ENCODE assay signal across 25 cellular contexts in genomic region chr7:46518713-46519112, GRCh38.
DNase-seq lines count a peak whose midpoint lies in the region; ATAC-seq, FAIRE-seq and TF ChIP-seq lines count a peak whose summit lies in the region.
"Had no signal": no experiment of that assay in that cellular context is flagged by ENCODE, and none has a peak within 500 bp of the region (broad histone marks: within the 10 kb centered on the region; RNA-seq: fewer than 3 reads in every experiment).

No MANE protein-coding gene starts in this region.

- intact Hi-C loops in HepG2 (cut with micrococcal nuclease; ENCODE audit: unreplicated experiment) (no loop called here), right lobe of liver (cut with DNase I) (no loop called here), K562 (cut with micrococcal nuclease) (no loop called here)

- no peaks in the 10 kb centered on the region for H3K27me3 Mint-ChIP-seq in natural killer cell treated with Interleukin-12 subunit alpha and Interleukin-12 subunit beta and Interleukin-15 and Interleukin-18, amount 100 ng/mL, for 72 hours
- H3K27me3 Mint-ChIP-seq: CD4-positive, alpha-beta memory T cell; CD4-positive, CD25-positive, alpha-beta regulatory T cell; CD8-positive, alpha-beta memory T cell had no signal

- H3K9ac ChIP-seq in HepG2 (ENCODE audit: insufficient read depth, low read depth, low read length) (no peak overlapping the region), K562 (ENCODE audit: insufficient read depth in 1 of 2, low read depth in 2 of 2, low read length in 2 of 2) (no peak overlapping the region)
- H3K9ac ChIP-seq: BLaER1 had no signal

- CTCF ChIA-PET in HepG2 (lab: Yijun Ruan, JAX; ENCODE audit: low intra/inter-chr PET ratio, low total read pairs), result no interaction called here
- CTCF ChIA-PET in K562 (lab: Yijun Ruan, JAX; ENCODE audit: low intra/inter-chr PET ratio), result no interaction called here

- WGBS in HepG2 (ENCODE audit: low lambda C conversion rate), result 0% methylated on average over 1 of the region's 1 CpG
- 100% methylated on average over 1 of the region's 1 CpG for WGBS in right lobe of liver (ENCODE audit: insufficient coverage, low coverage, low lambda C conversion rate, missing lambda C conversion rate)
- WGBS in K562 (ENCODE audit: insufficient coverage, low coverage, missing lambda C conversion rate), result 0% methylated on average over 1 of the region's 1 CpG

- in situ Hi-C loops in HepG2 (cut with HindIII; ENCODE audit: extremely low pct_ligation_motif_present, low pct_unique_long_range_greater_than_20kb), result no loop called here
- in situ Hi-C loops in K562 (cut with MboI), result no loop called here

- POLR2A ChIA-PET in HepG2 (lab: Yijun Ruan, JAX) (no interaction called here), K562 (lab: Yijun Ruan, JAX) (no interaction called here)

- no peaks in the 10 kb centered on the region for H3K4me1 ChIP-seq in HepG2 (ENCODE audit: insufficient read depth, low read length)
- no peaks in the 10 kb centered on the region for H3K4me1 ChIP-seq in right lobe of liver
- no peaks in the 10 kb centered on the region for H3K4me1 ChIP-seq in K562 (replicated peaks in 1 of 2; ENCODE audit: control insufficient read depth in 2 of 2, insufficient read depth in 2 of 2, low read length in 2 of 2)
- H3K4me1 ChIP-seq: BE2C, BLaER1 had no signal

- BruUV-seq in HepG2 (replicated peaks; lab: Mats Ljungman, UMichigan), result no TSS peak
- no TSS peak for BruUV-seq in K562 (replicated peaks; lab: Mats Ljungman, UMichigan)

- H3K27ac Mint-ChIP-seq in natural killer cell treated with Interleukin-12 subunit alpha and Interleukin-12 subunit beta and Interleukin-15 and Interleukin-18, amount 100 ng/mL, for 72 hours, result no peak overlapping the region
- H3K27ac Mint-ChIP-seq: CD14-positive monocyte; CD4-positive, alpha-beta memory T cell; CD4-positive, CD25-positive, alpha-beta regulatory T cell; CD8-positive, alpha-beta memory T cell had no signal

- no peak for TF ChIP-seq EP300 in HepG2 (IDR thresholded peaks at IDR 0.05; ENCODE audit: low read depth in 2 of 2, low read length in 2 of 2)
- TF ChIP-seq EP300 in HepG2 (CRISPR knock-in tag; IDR thresholded peaks at IDR 0.05; ENCODE audit: borderline replicate concordance), result no peak
- no peak for TF ChIP-seq EP300 in K562 (IDR thresholded peaks at IDR 0.05; ENCODE audit: low read length)

- H3K9me3 ChIP-seq in HepG2 (ENCODE audit: low read length), result no peaks in the 10 kb centered on the region
- H3K9me3 ChIP-seq in right lobe of liver, result no peaks in the 10 kb centered on the region
- no peaks in the 10 kb centered on the region for H3K9me3 ChIP-seq in K562 (replicated peaks; ENCODE audit: control insufficient read depth, insufficient read depth, low read depth, low read length)
- H3K9me3 ChIP-seq: BE2C had no signal

- no peak overlapping the region for H3K4me2 ChIP-seq in HepG2 (ENCODE audit: low read depth, low read length)
- no peak overlapping the region for H3K4me2 ChIP-seq in K562 (ENCODE audit: insufficient read depth, low read length)
- H3K4me2 ChIP-seq: BLaER1 had no signal

- H3K4me1 Mint-ChIP-seq in natural killer cell treated with Interleukin-12 subunit alpha and Interleukin-12 subunit beta and Interleukin-15 and Interleukin-18, amount 100 ng/mL, for 72 hours (ENCODE audit: low read depth in 2 of 2), result no peaks in the 10 kb centered on the region
- H3K4me1 Mint-ChIP-seq: CD14-positive monocyte; CD4-positive, alpha-beta memory T cell; CD4-positive, CD25-positive, alpha-beta regulatory T cell; CD8-positive, alpha-beta memory T cell had no signal

- H4K20me1 ChIP-seq in HepG2 (ENCODE audit: insufficient read depth, low read length) (no peaks in the 10 kb centered on the region), K562 (replicated peaks; ENCODE audit: control insufficient read depth, insufficient read depth, low read length) (no peaks in the 10 kb centered on the region)
- H4K20me1 ChIP-seq: BLaER1 had no signal

- H3K27me3 ChIP-seq in HepG2 (ENCODE audit: control insufficient read depth in 1 of 2, insufficient read depth in 2 of 2, low read length in 2 of 2) (no peaks in the 10 kb centered on the region), right lobe of liver (no peaks in the 10 kb centered on the region), K562 (ENCODE audit: control insufficient read depth in 2 of 2, insufficient read depth in 2 of 2, low read length in 2 of 2) (no peaks in the 10 kb centered on the region)
- H3K27me3 ChIP-seq: BE2C, BLaER1 had no signal

- no peak for FAIRE-seq in HepG2 (lab: Jason Lieb, UNC)
- FAIRE-seq in K562 (lab: Jason Lieb, UNC), result no peak
- FAIRE-seq: GM12878, GM12892, GM18507 had no signal

- peaks cover 15% of the 10 kb centered on the region for H3K9me3 Mint-ChIP-seq in natural killer cell treated with Interleukin-12 subunit alpha and Interleukin-12 subunit beta and Interleukin-15 and Interleukin-18, amount 100 ng/mL, for 72 hours

- no peak for ATAC-seq in HepG2
- ATAC-seq in right lobe of liver, result no peak
- ATAC-seq in K562, result no peak
- ATAC-seq in natural killer cell treated with Interleukin-12 subunit alpha and Interleukin-12 subunit beta and Interleukin-15 and Interleukin-18, amount 100 ng/mL, for 72 hours, result no peak
- ATAC-seq in GM19351 (IDR thresholded peaks at IDR 0.05; ENCODE audit: unreplicated experiment), result no peak
- ATAC-seq: GM12878 had no signal

- no peaks in the 10 kb centered on the region for H3K36me3 Mint-ChIP-seq in natural killer cell treated with Interleukin-12 subunit alpha and Interleukin-12 subunit beta and Interleukin-15 and Interleukin-18, amount 100 ng/mL, for 72 hours
- H3K36me3 Mint-ChIP-seq: CD14-positive monocyte; CD4-positive, alpha-beta memory T cell; CD4-positive, CD25-positive, alpha-beta regulatory T cell; CD8-positive, alpha-beta memory T cell had no signal

- TF ChIP-seq POLR2A in HepG2 (IDR thresholded peaks at IDR 0.05; ENCODE audit: insufficient read depth in 1 of 2, low read depth in 2 of 2, low read length in 2 of 2) (no peak), right lobe of liver (IDR thresholded peaks at IDR 0.05) (no peak), K562 (conservative IDR thresholded peaks at IDR 0.05) (no peak)

- H3K36me3 ChIP-seq in HepG2 (replicated peaks in 1 of 2; ENCODE audit: control insufficient read depth in 1 of 2, insufficient read depth in 2 of 2, low read length in 2 of 2) (no peaks in the 10 kb centered on the region), right lobe of liver (no peaks in the 10 kb centered on the region), K562 (ENCODE audit: control insufficient read depth, insufficient read depth, low read length) (no peaks in the 10 kb centered on the region)
- H3K36me3 ChIP-seq: BE2C, BLaER1 had no signal

- no peak overlapping the region for H2AFZ ChIP-seq in HepG2 (ENCODE audit: low read length)
- H2AFZ ChIP-seq in K562 (ENCODE audit: low read depth, low read length), result no peak overlapping the region

- H3K27ac ChIP-seq in HepG2 (ENCODE audit: extremely low read length, insufficient read depth, low read length), result no peak overlapping the region
- no peak overlapping the region for H3K27ac ChIP-seq in right lobe of liver
- H3K27ac ChIP-seq in K562 (ENCODE audit: extremely low read depth, low read depth, low read length), result no peak overlapping the region
- H3K27ac ChIP-seq: 22Rv1, BLaER1 had no signal

- TF ChIP-seq CTCF in HepG2 (CRISPR knock-in tag; IDR thresholded peaks at IDR 0.05) (no peak), right lobe of liver (IDR thresholded peaks at IDR 0.05) (no peak), K562 (IDR thresholded peaks at IDR 0.05 in 2 of 3, conservative IDR thresholded peaks at IDR 0.05 in 1 of 3; ENCODE audit: insufficient read depth in 2 of 3, low read depth in 1 of 3, low read length in 3 of 3) (no peak)

- no peaks in the 10 kb centered on the region for H3K9me1 ChIP-seq in K562 (ENCODE audit: control insufficient read depth, insufficient read depth, low read length)

- H3K79me2 ChIP-seq in HepG2 (ENCODE audit: insufficient read depth, low read length) (no peaks in the 10 kb centered on the region), K562 (ENCODE audit: control insufficient read depth, insufficient read depth, low read length) (no peaks in the 10 kb centered on the region)

- TF ChIP-seq RAD21 in HepG2 (CRISPR knock-in tag; IDR thresholded peaks at IDR 0.05) (no peak), K562 (CRISPR knock-in tag; conservative IDR thresholded peaks at IDR 0.05 in 1 of 2, IDR thresholded peaks at IDR 0.05 in 1 of 2) (no peak)

- H3K4me3 Mint-ChIP-seq in natural killer cell treated with Interleukin-12 subunit alpha and Interleukin-12 subunit beta and Interleukin-15 and Interleukin-18, amount 100 ng/mL, for 72 hours, result no peak overlapping the region
- H3K4me3 Mint-ChIP-seq: CD14-positive monocyte; CD4-positive, alpha-beta memory T cell; CD4-positive, CD25-positive, alpha-beta regulatory T cell; CD8-positive, alpha-beta memory T cell had no signal

- H3K4me3 ChIP-seq in HepG2 (replicated peaks in 1 of 3; ENCODE audit: insufficient read depth in 1 of 3, low read depth in 2 of 3, low read length in 3 of 3) (no peak overlapping the region), right lobe of liver (no peak overlapping the region), K562 (no peak overlapping the region)
- H3K4me3 ChIP-seq: BLaER1, GM12878 had no signal

- DNase-seq in HepG2 (ENCODE audit: low spot score), result no peak
- no peak for DNase-seq in right lobe of liver
- no peak for DNase-seq in K562 (ENCODE audit: extremely low read depth in 1 of 4, low spot score in 3 of 4)
- no peak for DNase-seq in natural killer cell treated with Interleukin-12 subunit alpha and Interleukin-12 subunit beta and Interleukin-15 and Interleukin-18, amount 100 ng/mL, for 72 hours (ENCODE audit: low spot score)
- DNase-seq: ACHN; BE2C; C1 segment of cervical spinal cord; CD4-positive, alpha-beta memory T cell; CD4-positive, CD25-positive, alpha-beta regulatory T cell; CD8-positive, alpha-beta memory T cell; COR-L47; DMS 273 treated with DMSO at 0.1 percent for 48 hours; DMS153; DMS53; DMS79; DND-41; EL; GDM1 had no signal

TF ChIP-seq in HepG2, 621 proteins besides CTCF, POLR2A, EP300 and RAD21 (continues in another document):
- TF ChIP-seq MAFK (conservative IDR thresholded peaks at IDR 0.05 in 1 of 2, IDR thresholded peaks at IDR 0.05 in 1 of 2; ENCODE audit: low read length in 2 of 2) (peak; percentile 65 to 79), MAFF (IDR thresholded peaks at IDR 0.05; ENCODE audit: low read depth, low read length) (peak; percentile 66; the same call in 1 of the 2 replicates)

TF ChIP-seq in K562, 482 proteins besides CTCF, POLR2A, EP300 and RAD21 (continues in another document):
- peak; percentile 17; the same call in 1 of the 2 replicates for TF ChIP-seq MAFF (IDR thresholded peaks at IDR 0.05; ENCODE audit: low read length)
- peak; percentile 47; the same call in 1 of the 2 replicates for TF ChIP-seq MAFG (tag; conservative IDR thresholded peaks at IDR 0.05)

Comparison
In these comparisons a context has a peak if more than half of its experiments do, and no peak if none do; other contexts are left out.
1. Of the 241 proteins assayed by ChIP-seq in both HepG2 and K562: peak only in HepG2: MAFK; only in K562: MAFG; in both: MAFF; in neither: 238.